ENCODE assay signal across 26 cellular contexts in genomic region chr17:7128174-7128573, GRCh38. TPM values are rescaled to one million over a fixed set of nuclear protein-coding genes. Genes with fewer than 3 reads are reported as not detected.
"Had no signal": no experiment of that assay in that cellular context is flagged by ENCODE, and none has a peak within 500 bp of the region (broad histone marks: within the 10 kb centered on the region; RNA-seq: fewer than 3 reads in every experiment).

No MANE protein-coding gene starts in this region.

- H3K9me3 ChIP-seq: esophagus squamous epithelium, psoas muscle, thoracic aorta, tibial nerve, upper lobe of left lung had no signal

- H3K4me3 ChIP-seq: coronary artery, esophagus squamous epithelium, lung, psoas muscle, skin epidermis, thoracic aorta, tibial nerve, upper lobe of left lung had no signal

- H3K27ac ChIP-seq: coronary artery, esophagus squamous epithelium, psoas muscle, thoracic aorta, tibial nerve, upper lobe of left lung had no signal

- DNase-seq: dermis blood vessel endothelial cell; effector memory CD8-positive, alpha-beta T cell; erythroblast; esophagus squamous epithelium; head of caudate nucleus; natural killer cell; psoas muscle; right cardiac atrium; stimulated activated CD4-positive, alpha-beta T cell treated with anti-CD3 and anti-CD28 coated beads, Interleukin-15, amount 100 ng/mL, for 24 hours; stimulated activated CD4-positive, alpha-beta T cell treated with anti-CD3 and anti-CD28 coated beads, Interleukin-2, amount 100 ng/mL, for 48 hours; stimulated activated naive B cell treated with anti-CD40 and anti-IgM and Interleukin-4, amounts not matched to agents 10 μg/mL and 1 μg/mL and 100 μg/mL, for 72 hours; upper lobe of left lung had no signal

- ATAC-seq: effector memory CD8-positive, alpha-beta T cell; left lobe of liver; natural killer cell; psoas muscle; right cardiac atrium; stimulated activated naive B cell treated with anti-CD40 and anti-IgM and Interleukin-4, amounts not matched to agents 10 μg/mL and 1 μg/mL and 100 μg/mL, for 72 hours had no signal

- H3K4me3 Mint-ChIP-seq: effector memory CD8-positive, alpha-beta T cell; memory B cell; natural killer cell; stimulated activated naive B cell treated with anti-CD40 and anti-IgM and Interleukin-4, amounts not matched to agents 10 μg/mL and 1 μg/mL and 100 μg/mL, for 72 hours; stimulated activated naive CD8-positive, alpha-beta T cell treated with anti-CD3 and anti-CD28 coated beads, Interleukin-15, Interleukin-2, amounts not matched to agents 100 ng/mL and 50 ng/mL, for 24 hours had no signal

- H3K27me3 ChIP-seq: upper lobe of left lung had no signal

- H3K27ac Mint-ChIP-seq: effector memory CD8-positive, alpha-beta T cell; memory B cell; natural killer cell; stimulated activated naive B cell treated with anti-CD40 and anti-IgM and Interleukin-4, amounts not matched to agents 10 μg/mL and 1 μg/mL and 100 μg/mL, for 72 hours; stimulated activated naive CD8-positive, alpha-beta T cell treated with anti-CD3 and anti-CD28 coated beads, Interleukin-15, Interleukin-2, amounts not matched to agents 100 ng/mL and 50 ng/mL, for 24 hours had no signal

- H3K36me3 ChIP-seq: esophagus squamous epithelium, thoracic aorta, tibial nerve, upper lobe of left lung had no signal

- H3K36me3 Mint-ChIP-seq: memory B cell, natural killer cell had no signal

- H3K9me3 Mint-ChIP-seq: effector memory CD8-positive, alpha-beta T cell; memory B cell; natural killer cell; stimulated activated naive B cell treated with anti-CD40 and anti-IgM and Interleukin-4, amounts not matched to agents 10 μg/mL and 1 μg/mL and 100 μg/mL, for 72 hours; stimulated activated naive CD8-positive, alpha-beta T cell treated with anti-CD3 and anti-CD28 coated beads, Interleukin-15, Interleukin-2, amounts not matched to agents 100 ng/mL and 50 ng/mL, for 24 hours had no signal

- H3K4me1 ChIP-seq: psoas muscle had no signal

RNA-seq across cellular contexts. Expression of gene ASGR2, which starts 13.6 kb away (rescaled TPM):
- total RNA-seq: dermis blood vessel endothelial cell, fibroblast of villous mesenchyme, frontal cortex, renal cortical epithelial cell had no signal
- polyA plus RNA-seq: keratinocyte, neural cell had no signal

RNA-seq across cellular contexts. Expression of gene CLEC10A, which starts 48.1 kb away (rescaled TPM):
- total RNA-seq: fibroblast of villous mesenchyme, frontal cortex, osteoblast, renal cortical epithelial cell had no signal
- polyA plus RNA-seq: keratinocyte, neural cell had no signal
